ENCODE assay signal across 1 cellular context in genomic region chr2:152396763-152397162, GRCh38.
TF ChIP-seq lines count a peak whose summit lies in the region.

No MANE protein-coding gene starts in this region.

TF ChIP-seq in GM23338, 12 proteins besides CTCF, POLR2A, EP300 and RAD21 (continued from another document):
- TF ChIP-seq REST (IDR thresholded peaks at IDR 0.05; ENCODE audit: unreplicated experiment) (no peak), CREB1 (CRISPR knock-in tag; IDR thresholded peaks at IDR 0.05; ENCODE audit: low read depth) (no peak), POLR2AphosphoS5 (IDR thresholded peaks at IDR 0.05; ENCODE audit: low read depth) (no peak), ETS1 (IDR thresholded peaks at IDR 0.05) (no peak)
